In genomic region chr19:48873476-48874308, GRCh38 we compare ENCODE assay signal across 7 cellular contexts. TPM values are rescaled to one million over a fixed set of nuclear protein-coding genes. Genes with fewer than 3 reads are reported as not detected.
DNase-seq lines count a peak whose midpoint lies in the region; ATAC-seq, FAIRE-seq and TF ChIP-seq lines count a peak whose summit lies in the region.
"Had no signal": no experiment of that assay in that cellular context is flagged by ENCODE, and none has a peak within 500 bp of the region (broad histone marks: within the 10 kb centered on the region; RNA-seq: fewer than 3 reads in every experiment).

No MANE protein-coding gene starts in this region.

- H3K27me3 ChIP-seq in left lung = no peaks in the 10 kb centered on the region

- peaks cover 24 to 64% of the 10 kb centered on the region in 2 donors for H3K4me1 ChIP-seq in left lung

- peaks cover 40% of the 10 kb centered on the region for H3K4me1 Mint-ChIP-seq in activated T-cell treated with anti-CD3 and anti-CD28 coated beads, Interleukin-2, amount 50 U/mL, for 72 hours (ENCODE audit: low read depth)

- peak overlapping the region; percentile 96 for H3K27ac Mint-ChIP-seq in activated T-cell treated with anti-CD3 and anti-CD28 coated beads, Interleukin-2, amount 50 U/mL, for 72 hours

- TF ChIP-seq POLR2A in GM12891 (IDR thresholded peaks at IDR 0.05; ENCODE audit: low read depth, low read length) = no peak; the same call in 1 of the 2 replicates

- peak overlapping the region; percentile 66 to 71 for H3K4me3 ChIP-seq in left lung

- intact Hi-C loops in left lung (cut with DNase I) = no loop called here

- DNase-seq in GM03348 (ENCODE audit: low spot score) = peak; percentile 19
- DNase-seq in activated T-cell treated with anti-CD3 and anti-CD28 coated beads, Interleukin-2, amount 50 U/mL, for 72 hours = peak in 1 of 2 donors; percentile 23
- no peak for DNase-seq in left lung
- DNase-seq in GM12891 (ENCODE audit: insufficient read length, low spot score) = no peak
- no peak for DNase-seq in DMS 273 (lab: John Stamatoyannopoulos, UW; ENCODE audit: unreplicated experiment)
- no peak for DNase-seq in DMS153 (lab: John Stamatoyannopoulos, UW)

- H3K36me3 ChIP-seq in left lung = peaks cover 0 to 56% of the 10 kb centered on the region in 2 donors

- no peaks in the 10 kb centered on the region for H3K9me3 ChIP-seq in left lung

- FAIRE-seq in GM12891 (lab: Jason Lieb, UNC) = no peak

- H3K9me3 Mint-ChIP-seq in activated T-cell treated with anti-CD3 and anti-CD28 coated beads, Interleukin-2, amount 50 U/mL, for 72 hours = no peaks in the 10 kb centered on the region

- no peaks in the 10 kb centered on the region for H3K27me3 Mint-ChIP-seq in activated T-cell treated with anti-CD3 and anti-CD28 coated beads, Interleukin-2, amount 50 U/mL, for 72 hours (ENCODE audit: low read depth)

- peak overlapping the region; percentile 99 to 100 for H3K27ac ChIP-seq in left lung

- peak overlapping the region; percentile 98 to 99 for H3K4me3 Mint-ChIP-seq in activated T-cell treated with anti-CD3 and anti-CD28 coated beads, Interleukin-2, amount 50 U/mL, for 72 hours

- peaks cover 37 to 55% of the 10 kb centered on the region in 2 donors for H3K36me3 Mint-ChIP-seq in activated T-cell treated with anti-CD3 and anti-CD28 coated beads, Interleukin-2, amount 50 U/mL, for 72 hours (ENCODE audit: insufficient read depth in 2 of 2)

- no peak for ATAC-seq in activated T-cell treated with anti-CD3 and anti-CD28 coated beads, Interleukin-2, amount 50 U/mL, for 72 hours (replicated peaks in 1 of 2)
- ATAC-seq in left lung = no peak

- no peak for TF ChIP-seq CTCF in left lung (IDR thresholded peaks at IDR 0.05)

TF ChIP-seq in GM12891, 5 proteins besides CTCF, POLR2A, EP300 and RAD21:
- no peak for TF ChIP-seq SPI1 (IDR thresholded peaks at IDR 0.05; ENCODE audit: low read depth, low read length)
- TF ChIP-seq PAX5 (IDR thresholded peaks at IDR 0.05; ENCODE audit: insufficient read depth, low read length, severe bottlenecking) = no peak
- no peak; the same call in 1 of the 2 replicates for TF ChIP-seq TAF1 (IDR thresholded peaks at IDR 0.05; ENCODE audit: low read depth, low read length)
- no peak; the same call in 1 of the 2 replicates for TF ChIP-seq POLR2AphosphoS5 (IDR thresholded peaks at IDR 0.05; ENCODE audit: low read depth, low read length)
- TF ChIP-seq POU2F2 (IDR thresholded peaks at IDR 0.05; ENCODE audit: low read depth, low read length) = no peak

RNA-seq across cellular contexts. Expression of gene PPP1R15A, which starts 1.5 kb away (rescaled TPM):
- 100 to 1,000 TPM; 130 to 153 TPM for total RNA-seq in activated T-cell treated with anti-CD3 and anti-CD28 coated beads, Interleukin-2, amount 50 U/mL, for 72 hours
- 10 to 100 TPM; 68.4 to 74.8 TPM for total RNA-seq in left lung
- polyA plus RNA-seq in GM12891 (2012; ENCODE audit: low read depth, missing spikeins) = 72.6 TPM

RNA-seq across cellular contexts. Expression of gene PLEKHA4, which starts 5.3 kb away (rescaled TPM):
- 10 to 100 TPM; 16.2 to 24.5 TPM for total RNA-seq in activated T-cell treated with anti-CD3 and anti-CD28 coated beads, Interleukin-2, amount 50 U/mL, for 72 hours
- total RNA-seq in left lung = 10 to 100 TPM; 21.0 to 37.3 TPM
- polyA plus RNA-seq in GM12891 (2012; ENCODE audit: low read depth, missing spikeins) = 9.8 TPM

RNA-seq across cellular contexts. Expression of gene TULP2, which starts 24.9 kb away (rescaled TPM):
- 1 to 10 TPM in 1 of 2 donors, under 1 TPM in 1; 0.79 to 3.3 TPM for total RNA-seq in activated T-cell treated with anti-CD3 and anti-CD28 coated beads, Interleukin-2, amount 50 U/mL, for 72 hours
- total RNA-seq in left lung = 1 to 10 TPM in 1 of 2 donors, under 1 TPM in 1; 0.89 to 1.2 TPM
- 0.35 TPM for polyA plus RNA-seq in GM12891 (2012; ENCODE audit: low read depth, missing spikeins)
- total RNA-seq: M059J had no signal

RNA-seq across cellular contexts. Expression of gene NUCB1, which starts 26.4 kb away (rescaled TPM):
- 100 to 1,000 TPM; 168 to 183 TPM for total RNA-seq in activated T-cell treated with anti-CD3 and anti-CD28 coated beads, Interleukin-2, amount 50 U/mL, for 72 hours
- 100 to 1,000 TPM; 286 to 331 TPM for total RNA-seq in left lung
- 106 TPM for polyA plus RNA-seq in GM12891 (2012; ENCODE audit: low read depth, missing spikeins)

RNA-seq across cellular contexts. Expression of gene HSD17B14, which starts 37.4 kb away (rescaled TPM):
- total RNA-seq in activated T-cell treated with anti-CD3 and anti-CD28 coated beads, Interleukin-2, amount 50 U/mL, for 72 hours = 1 to 10 TPM; 2.0 to 3.2 TPM
- total RNA-seq in left lung = 10 to 100 TPM; 10.1 to 20.3 TPM
- polyA plus RNA-seq in GM12891 (2012; ENCODE audit: low read depth, missing spikeins) = 8.2 TPM
